Comparison of ENCODE assay signal across 35 cellular contexts in genomic region chr1:110058591-110058990, GRCh38. TPM values are rescaled to one million over a fixed set of nuclear protein-coding genes. Genes with fewer than 3 reads are reported as not detected.
DNase-seq lines count a peak whose midpoint lies in the region; ATAC-seq and TF ChIP-seq lines count a peak whose summit lies in the region.
"Had no signal": no experiment of that assay in that cellular context is flagged by ENCODE, and none has a peak within 500 bp of the region (broad histone marks: within the 10 kb centered on the region; RNA-seq: fewer than 3 reads in every experiment).

No MANE protein-coding gene starts in this region.

- H3K23ac ChIP-seq in mesendoderm (ENCODE audit: low read length) = no peak overlapping the region

- no peak overlapping the region for H2BK15ac ChIP-seq in mesendoderm (replicated peaks; ENCODE audit: low read depth)

- H3K18ac ChIP-seq in mesendoderm (ENCODE audit: low read length) = no peak overlapping the region

- H3K79me2 ChIP-seq in mesendoderm (ENCODE audit: control insufficient read depth, insufficient read depth, low read length) = no peaks in the 10 kb centered on the region

- 61% methylated on average over 1 of the region's 1 CpG for WGBS in right cardiac atrium
- no CpG with 5 or more reads among the region's 1 CpG for WGBS in mesodermal cell (ENCODE audit: insufficient coverage in 2 of 2), 2 experiments
- WGBS in mesendoderm (ENCODE audit: extremely low coverage, insufficient coverage, low lambda C conversion rate) = no CpG with 5 or more reads among the region's 1 CpG

- H3K56ac ChIP-seq in mesendoderm (ENCODE audit: low read length) = no peak overlapping the region

- H3K27me3 ChIP-seq in cardiac muscle cell (no peaks in the 10 kb centered on the region), right cardiac atrium (ENCODE audit: control insufficient read depth, insufficient read depth) (no peaks in the 10 kb centered on the region), adipocyte (replicated peaks; ENCODE audit: control insufficient read depth, insufficient read depth, low read length) (no peaks in the 10 kb centered on the region), mesendoderm (ENCODE audit: insufficient read depth, low read length, poor library complexity) (no peaks in the 10 kb centered on the region)
- H3K27me3 ChIP-seq: neutrophil, upper lobe of right lung had no signal

- no peak overlapping the region for H4K8ac ChIP-seq in mesendoderm (ENCODE audit: low read depth, low read length)

- H3K79me1 ChIP-seq in mesendoderm (ENCODE audit: low read length) = no peaks in the 10 kb centered on the region

- H2BK120ac ChIP-seq in mesendoderm (ENCODE audit: low read depth, low read length) = no peak overlapping the region

- H2AK5ac ChIP-seq in mesendoderm (ENCODE audit: low read length) = no peak overlapping the region

- H2BK5ac ChIP-seq in mesendoderm (ENCODE audit: low read length) = no peak overlapping the region

- H3K4me3 ChIP-seq in cardiac muscle cell = no peak overlapping the region
- no peak overlapping the region for H3K4me3 ChIP-seq in right cardiac atrium (ENCODE audit: low read length)
- no peak overlapping the region for H3K4me3 ChIP-seq in adipocyte (ENCODE audit: low read length)
- no peak overlapping the region for H3K4me3 ChIP-seq in mesodermal cell (ENCODE audit: extremely low read depth, insufficient read depth, low read length, poor library complexity, severe bottlenecking)
- no peak overlapping the region for H3K4me3 ChIP-seq in mesendoderm (ENCODE audit: low read length)
- H3K4me3 ChIP-seq: GM12878, upper lobe of right lung had no signal

- no peak overlapping the region for H3K4ac ChIP-seq in mesendoderm (ENCODE audit: low read depth, low read length)

- peak overlapping the region; percentile 51 for H3K27ac ChIP-seq in cardiac muscle cell
- H3K27ac ChIP-seq in right cardiac atrium (ENCODE audit: low read length) = no peak overlapping the region
- H3K27ac ChIP-seq in mesodermal cell (ENCODE audit: low read depth, low read length, severe bottlenecking) = peak overlapping the region; percentile 81
- no peak overlapping the region for H3K27ac ChIP-seq in mesendoderm (ENCODE audit: low read depth, low read length)
- H3K27ac ChIP-seq: neutrophil, upper lobe of right lung, VCaP had no signal

- H3K9ac ChIP-seq in adipocyte (ENCODE audit: low read length) (no peak overlapping the region), mesendoderm (ENCODE audit: low read length) (no peak overlapping the region)

- H4K5ac ChIP-seq in mesendoderm (ENCODE audit: low read length) = no peak overlapping the region

- H3K4me1 ChIP-seq in cardiac muscle cell (ENCODE audit: low read depth) = no peaks in the 10 kb centered on the region
- H3K4me1 ChIP-seq in right cardiac atrium (ENCODE audit: control insufficient read depth, insufficient read depth, low read length) = no peaks in the 10 kb centered on the region
- H3K4me1 ChIP-seq in adipocyte (ENCODE audit: control insufficient read depth, insufficient read depth, low read length) = peaks cover 55% of the 10 kb centered on the region
- peaks cover 63% of the 10 kb centered on the region for H3K4me1 ChIP-seq in mesodermal cell (ENCODE audit: control insufficient read depth, insufficient read depth, low read length, poor library complexity, severe bottlenecking)
- no peaks in the 10 kb centered on the region for H3K4me1 ChIP-seq in mesendoderm (ENCODE audit: control insufficient read depth, low read depth, low read length)
- H3K4me1 ChIP-seq: upper lobe of right lung had no signal

- H3K4me2 ChIP-seq in mesendoderm (ENCODE audit: low read length) = no peak overlapping the region

- DNase-seq in cardiac muscle cell (ENCODE audit: low read depth in 1 of 2, low spot score in 1 of 2) (no peak), right cardiac atrium (no peak), adipocyte (ENCODE audit: low read depth) (peak; percentile 47), 8988T (no peak), HPDE6-E6E7 (ENCODE audit: extremely low spot score) (no peak), mesendoderm (no peak)
- no peak for DNase-seq in activated CD4-positive, alpha-beta T cell treated with anti-CD3 and anti-CD28 coated beads, Interleukin-2, amount 50 U/mL, for 48 hours
- DNase-seq: activated CD4-positive, alpha-beta T cell treated with anti-CD3 and anti-CD28 coated beads for 36 hours; activated effector memory CD4-positive, alpha-beta T cell treated with Interleukin-2 at 50 U/mL for 16 hours; AML-193; caudate nucleus; KG1; MM.1S; NCI-H1417; NCI-H2081; NCI-H345; SHP77 treated with DMSO at 0.1 percent for 48 hours; stimulated activated CD4-positive, alpha-beta T cell treated with anti-CD3 and anti-CD28 coated beads, Interleukin-4, amount 100 ng/mL, for 24 hours; T-helper 9 cell; upper lobe of right lung had no signal

- no peak for TF ChIP-seq CTCF in cardiac muscle cell (IDR thresholded peaks at IDR 0.05; ENCODE audit: low read depth, low read length)

- ATAC-seq in right cardiac atrium = no peak
- ATAC-seq: activated CD4-positive, alpha-beta T cell treated with anti-CD3 and anti-CD28 coated beads for 36 hours; activated naive CD4-positive, alpha-beta T cell treated with anti-CD3 and anti-CD28 coated beads, Interleukin-2, amount 50 U/mL, for 72 hours; GM12878; left lobe of liver; Panc1 had no signal

- H3K36me3 ChIP-seq in cardiac muscle cell (peaks cover 31% of the 10 kb centered on the region), adipocyte (ENCODE audit: control insufficient read depth, insufficient read depth, low read length, severe bottlenecking) (peaks cover 35% of the 10 kb centered on the region), mesodermal cell (ENCODE audit: control insufficient read depth, insufficient read depth, low read length) (peaks cover 65% of the 10 kb centered on the region), mesendoderm (ENCODE audit: control insufficient read depth, insufficient read depth, low read length) (peaks cover 21% of the 10 kb centered on the region)

- H3K9me3 ChIP-seq in cardiac muscle cell (ENCODE audit: low read depth) (no peaks in the 10 kb centered on the region), right cardiac atrium (ENCODE audit: control insufficient read depth, low read length) (no peaks in the 10 kb centered on the region), adipocyte (ENCODE audit: control insufficient read depth, low read length) (no peaks in the 10 kb centered on the region), mesodermal cell (ENCODE audit: control insufficient read depth, low read length) (no peaks in the 10 kb centered on the region)
- H3K9me3 ChIP-seq: neutrophil, upper lobe of right lung had no signal

- intact Hi-C loops in right cardiac atrium (cut with DNase I) = loop anchor here in 1 of 4 donors (10.0 kb wide), 1 partner anchor 46 kb away; no protein-coding TSS in a partner anchor

RNA-seq across cellular contexts. Expression of gene ALX3, which starts 11.9 kb away (rescaled TPM):
- total RNA-seq in cardiac muscle cell = 0.11 and 1.1 TPM in 2 replicates
- not detected in 2 replicates for polyA plus RNA-seq in cardiac muscle cell
- not detected for total RNA-seq in right cardiac atrium
- polyA plus RNA-seq in right cardiac atrium = 0.07 TPM
- polyA plus RNA-seq in mesodermal cell (2013, experiment 1 of 2) = 1.2 TPM
- 1.8 TPM for polyA plus RNA-seq in mesodermal cell (2013, experiment 2 of 2)
- polyA plus RNA-seq in mesendoderm (2013, experiment 1 of 2) = 0.21 TPM
- polyA plus RNA-seq in mesendoderm (2013, experiment 2 of 2) = 0.24 TPM
- total RNA-seq: activated CD4-positive, alpha-beta T cell treated with anti-CD3 and anti-CD28 coated beads for 36 hours; activated naive CD4-positive, alpha-beta T cell treated with anti-CD3 and anti-CD28 coated beads, Interleukin-2, amount 50 U/mL, for 72 hours; aorta; fibroblast of villous mesenchyme; GM12878; H4; left lobe of liver; myocyte; sciatic nerve; subcutaneous adipose tissue; upper lobe of right lung had no signal
- polyA plus RNA-seq: aorta, GM12878 had no signal

RNA-seq across cellular contexts. Expression of gene STRIP1, which starts 24.2 kb away (rescaled TPM):
- total RNA-seq in cardiac muscle cell (70.9 and 78.3 TPM in 2 replicates), right cardiac atrium (10 to 100 TPM; 17.9 to 20.5 (median 18.8) TPM)
- polyA plus RNA-seq in cardiac muscle cell (40.2 and 57.8 TPM in 2 replicates), right cardiac atrium (10.8 TPM)
- polyA plus RNA-seq in mesodermal cell (2013, experiment 1 of 2) = 47.1 TPM
- 41.1 TPM for polyA plus RNA-seq in mesodermal cell (2013, experiment 2 of 2)
- polyA plus RNA-seq in mesendoderm (2013, experiment 1 of 2) = 23.7 TPM
- polyA plus RNA-seq in mesendoderm (2013, experiment 2 of 2) = 23.4 TPM

RNA-seq across cellular contexts. Expression of gene UBL4B, which starts 53.7 kb away (rescaled TPM):
- total RNA-seq in cardiac muscle cell = 0.09 TPM in 1 of 2 replicates, not detected in the other
- not detected in 2 replicates for polyA plus RNA-seq in cardiac muscle cell
- not detected for total RNA-seq in right cardiac atrium
- polyA plus RNA-seq in right cardiac atrium = not detected
- not detected for polyA plus RNA-seq in mesodermal cell (2013, experiment 1 of 2)
- not detected for polyA plus RNA-seq in mesodermal cell (2013, experiment 2 of 2)
- 0.03 TPM for polyA plus RNA-seq in mesendoderm (2013, experiment 1 of 2)
- polyA plus RNA-seq in mesendoderm (2013, experiment 2 of 2) = 0.04 TPM
- total RNA-seq: activated CD4-positive, alpha-beta T cell treated with anti-CD3 and anti-CD28 coated beads for 36 hours; activated naive CD4-positive, alpha-beta T cell treated with anti-CD3 and anti-CD28 coated beads, Interleukin-2, amount 50 U/mL, for 72 hours; aorta; fibroblast of villous mesenchyme; H4; left lobe of liver; myocyte; progenitor cell of endocrine pancreas; sciatic nerve; upper lobe of right lung had no signal
- polyA plus RNA-seq: aorta, esophagus had no signal

Comparison
In these comparisons a context has a peak if more than half of its experiments do, and no peak if none do; other contexts are left out.
1. H3K27ac ChIP-seq: peak in cardiac muscle cell (single experiment) and mesodermal cell (single experiment); none in right cardiac atrium (single experiment) and mesendoderm (single experiment).